Comparison of ENCODE assay signal across 25 cellular contexts in the genomic region with DNA sequence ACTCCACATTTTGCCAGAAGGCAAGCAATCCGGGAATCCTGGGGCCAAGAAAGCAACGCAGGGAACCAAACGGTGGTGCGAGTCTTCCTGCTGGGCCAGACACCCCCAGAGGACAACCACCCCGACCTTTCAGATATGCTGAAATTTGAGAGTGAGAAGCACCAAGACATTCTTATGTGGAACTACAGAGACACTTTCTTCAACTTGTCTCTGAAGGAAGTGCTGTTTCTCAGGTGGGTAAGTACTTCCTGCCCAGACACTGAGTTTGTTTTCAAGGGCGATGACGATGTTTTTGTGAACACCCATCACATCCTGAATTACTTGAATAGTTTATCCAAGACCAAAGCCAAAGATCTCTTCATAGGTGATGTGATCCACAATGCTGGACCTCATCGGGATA. TPM values are rescaled to one million over a fixed set of nuclear protein-coding genes. Genes with fewer than 3 reads are reported as not detected.
A peak's percentile ranks its signal among the peaks of the same experiment; 100 is the strongest.
DNase-seq lines count a peak whose midpoint lies in the region; ATAC-seq, FAIRE-seq and TF ChIP-seq lines count a peak whose summit lies in the region.
"Had no signal": no experiment of that assay in that cellular context is flagged by ENCODE, and none has a peak within 500 bp of the region (broad histone marks: within the 10 kb centered on the region; RNA-seq: fewer than 3 reads in every experiment).

No MANE protein-coding gene starts in this region.

- peak overlapping the region; percentile 51 for H3K27ac Mint-ChIP-seq in activated CD4-positive, alpha-beta T cell treated with anti-CD3 and anti-CD28 coated beads for 36 hours
- peak overlapping the region; percentile 48 to 82 (median 53) for H3K27ac Mint-ChIP-seq in CD4-positive, alpha-beta memory T cell
- peak overlapping the region; percentile 25 for H3K27ac Mint-ChIP-seq in activated CD4-positive, alpha-beta memory T cell treated with anti-CD3 and anti-CD28 coated beads, Interleukin-2, amount 10 ng/mL, durations not matched to agents 7 days and 5 days

- no peaks in the 10 kb centered on the region for H3K9me3 ChIP-seq in CD4-positive, alpha-beta memory T cell (ENCODE audit: control insufficient read depth in 1 of 2, low read length in 2 of 2)
- no peaks in the 10 kb centered on the region for H3K9me3 ChIP-seq in endothelial cell of umbilical vein (replicated peaks; ENCODE audit: control insufficient read depth, insufficient read depth, low read length)
- H3K9me3 ChIP-seq: Peyer's patch had no signal

- H3K36me3 ChIP-seq in CD4-positive, alpha-beta memory T cell (ENCODE audit: insufficient read depth, low read length) = peaks cover 18% of the 10 kb centered on the region
- peaks cover 5 to 9% of the 10 kb centered on the region in 2 experiments for H3K36me3 ChIP-seq in endothelial cell of umbilical vein (ENCODE audit: control insufficient read depth in 2 of 2, extremely low read depth in 1 of 2, insufficient read depth in 2 of 2, low read length in 2 of 2)

- H3K4me3 ChIP-seq in CD4-positive, alpha-beta memory T cell (ENCODE audit: low read length in 2 of 2) = no peak overlapping the region
- no peak overlapping the region for H3K4me3 ChIP-seq in endothelial cell of umbilical vein (replicated peaks in 1 of 3; ENCODE audit: insufficient read depth in 1 of 3, low read depth in 1 of 3, low read length in 3 of 3)
- H3K4me3 ChIP-seq: dorsolateral prefrontal cortex, Peyer's patch, skin epidermis had no signal

- peaks cover 28% of the 10 kb centered on the region for H3K79me2 ChIP-seq in endothelial cell of umbilical vein (ENCODE audit: control insufficient read depth, insufficient read depth, low read length)

- TSS peak; percentile 20 for BruUV-seq in endothelial cell of umbilical vein (replicated peaks; lab: Mats Ljungman, UMichigan)

- no peak for DNase-seq in activated CD4-positive, alpha-beta T cell treated with anti-CD3 and anti-CD28 coated beads for 36 hours
- DNase-seq in activated CD4-positive, alpha-beta T cell treated with anti-CD3 and anti-CD28 coated beads for 4 hours = no peak
- peak in 2 of 5 donors; percentile 17 to 20 for DNase-seq in CD4-positive, alpha-beta memory T cell
- DNase-seq in activated CD4-positive, alpha-beta memory T cell treated with anti-CD3 and anti-CD28 coated beads, Interleukin-2, amount 10 ng/mL, durations not matched to agents 7 days and 5 days = no peak
- DNase-seq in endothelial cell of umbilical vein (ENCODE audit: low read depth, low spot score) (no peak), omental fat pad (ENCODE audit: low spot score) (no peak), A172 (ENCODE audit: low spot score) (no peak)
- DNase-seq: activated CD4-positive, alpha-beta T cell treated with anti-CD3 and anti-CD28 coated beads for 1 hour; activated T-cell treated with anti-CD3 and anti-CD28 coated beads for 4 hours; cerebellar nuclear complex; DMS153; dorsolateral prefrontal cortex; H7; Kasumi-1; left cardiac atrium; mammary epithelial cell; NCI-H1048; NCI-H1694 treated with DMSO at 0.1 percent for 48 hours; NCI-H524 treated with DMSO at 0.1 percent for 48 hours; nucleus accumbens; Peyer's patch; stimulated activated CD4-positive, alpha-beta T cell treated with anti-CD3 and anti-CD28 coated beads, Interleukin-1b, Interleukin-23, amount 100 ng/mL, for 48 hours had no signal

- CTCF ChIA-PET in activated CD4-positive, alpha-beta T cell treated with anti-CD3 and anti-CD28 coated beads for 36 hours (lab: Charles Lee) = interaction anchor here (0.6 kb wide), 1 partner anchor 939 kb away, joined by 3 read pairs; no protein-coding TSS in a partner anchor
- CTCF ChIA-PET in CD4-positive, alpha-beta memory T cell (lab: Charles Lee; ENCODE audit: partially characterized antibody) = no interaction called here
- CTCF ChIA-PET in activated CD4-positive, alpha-beta memory T cell treated with anti-CD3 and anti-CD28 coated beads, Interleukin-2, amount 10 ng/mL, durations not matched to agents 7 days and 5 days (lab: Charles Lee) = no interaction called here
- CTCF ChIA-PET in endothelial cell of umbilical vein (lab: Charles Lee) = no interaction called here

- no peak for TF ChIP-seq POLR2A in endothelial cell of umbilical vein (IDR thresholded peaks at IDR 0.05; ENCODE audit: low read depth, low read length)

- peaks cover 10% of the 10 kb centered on the region for H3K9me3 Mint-ChIP-seq in activated CD4-positive, alpha-beta T cell treated with anti-CD3 and anti-CD28 coated beads for 36 hours (ENCODE audit: low read depth)
- H3K9me3 Mint-ChIP-seq in CD4-positive, alpha-beta memory T cell = peaks cover 0 to 7% (median 0%) of the 10 kb centered on the region in 8 donors
- H3K9me3 Mint-ChIP-seq in activated CD4-positive, alpha-beta memory T cell treated with anti-CD3 and anti-CD28 coated beads, Interleukin-2, amount 10 ng/mL, durations not matched to agents 7 days and 5 days = peaks cover 24% of the 10 kb centered on the region

- H4K20me1 ChIP-seq in endothelial cell of umbilical vein (replicated peaks; ENCODE audit: control insufficient read depth, extremely low read depth, insufficient read depth, low read length) = no peaks in the 10 kb centered on the region

- peaks cover 62% of the 10 kb centered on the region for H3K4me1 Mint-ChIP-seq in activated CD4-positive, alpha-beta T cell treated with anti-CD3 and anti-CD28 coated beads for 36 hours
- H3K4me1 Mint-ChIP-seq in CD4-positive, alpha-beta memory T cell = peaks cover 44 to 59% (median 53%) of the 10 kb centered on the region in 4 donors
- peaks cover 49% of the 10 kb centered on the region for H3K4me1 Mint-ChIP-seq in activated CD4-positive, alpha-beta memory T cell treated with anti-CD3 and anti-CD28 coated beads, Interleukin-2, amount 10 ng/mL, durations not matched to agents 7 days and 5 days

- H3K4me2 ChIP-seq in endothelial cell of umbilical vein (ENCODE audit: insufficient read depth, low read length) = no peak overlapping the region

- H3K27me3 ChIP-seq in CD4-positive, alpha-beta memory T cell (ENCODE audit: insufficient read depth, low read length) = no peaks in the 10 kb centered on the region
- no peaks in the 10 kb centered on the region for H3K27me3 ChIP-seq in endothelial cell of umbilical vein (ENCODE audit: control insufficient read depth in 2 of 2, insufficient read depth in 2 of 2, low read length in 2 of 2)
- H3K27me3 ChIP-seq: dorsolateral prefrontal cortex, Peyer's patch had no signal

- POLR2A ChIA-PET in activated CD4-positive, alpha-beta T cell treated with anti-CD3 and anti-CD28 coated beads for 36 hours (lab: Charles Lee) = no interaction called here
- POLR2A ChIA-PET in CD4-positive, alpha-beta memory T cell (lab: Charles Lee; ENCODE audit: partially characterized antibody) = no interaction called here
- POLR2A ChIA-PET in activated CD4-positive, alpha-beta memory T cell treated with anti-CD3 and anti-CD28 coated beads, Interleukin-2, amount 10 ng/mL, durations not matched to agents 7 days and 5 days (lab: Charles Lee) = no interaction called here
- POLR2A ChIA-PET in endothelial cell of umbilical vein (lab: Charles Lee) = no interaction called here

- no peak for ATAC-seq in activated CD4-positive, alpha-beta T cell treated with anti-CD3 and anti-CD28 coated beads for 36 hours
- ATAC-seq in GM21825 (IDR thresholded peaks at IDR 0.05; ENCODE audit: unreplicated experiment) (no peak), omental fat pad (ENCODE audit: low FRiP score) (no peak)
- ATAC-seq: left cardiac atrium had no signal

- no peaks in the 10 kb centered on the region for H3K9me1 ChIP-seq in endothelial cell of umbilical vein (replicated peaks; ENCODE audit: control insufficient read depth, extremely low read depth, insufficient read depth, low read length)

- H3K9ac ChIP-seq in endothelial cell of umbilical vein (replicated peaks; ENCODE audit: extremely low read depth, insufficient read depth, low read length) = no peak overlapping the region

- dilution Hi-C loops in endothelial cell of umbilical vein (cut with MboI; ENCODE audit: extremely low pct_ligation_motif_present, low sequenced_read_pairs) = no loop called here

- no peak for FAIRE-seq in endothelial cell of umbilical vein (lab: Jason Lieb, UNC)

- no peaks in the 10 kb centered on the region for H3K27me3 Mint-ChIP-seq in activated CD4-positive, alpha-beta T cell treated with anti-CD3 and anti-CD28 coated beads for 36 hours
- no peaks in the 10 kb centered on the region for H3K27me3 Mint-ChIP-seq in CD4-positive, alpha-beta memory T cell
- H3K27me3 Mint-ChIP-seq in activated CD4-positive, alpha-beta memory T cell treated with anti-CD3 and anti-CD28 coated beads, Interleukin-2, amount 10 ng/mL, durations not matched to agents 7 days and 5 days = no peaks in the 10 kb centered on the region

- H2AFZ ChIP-seq in endothelial cell of umbilical vein (ENCODE audit: low read depth, low read length) = no peak overlapping the region

- TF ChIP-seq CTCF in endothelial cell of umbilical vein (IDR thresholded peaks at IDR 0.05; ENCODE audit: extremely low read depth in 1 of 2, insufficient read depth in 1 of 2, low read depth in 1 of 2, low read length in 2 of 2) = no peak
- no peak for TF ChIP-seq CTCF in omental fat pad (IDR thresholded peaks at IDR 0.05)

- H3K4me3 Mint-ChIP-seq in activated CD4-positive, alpha-beta T cell treated with anti-CD3 and anti-CD28 coated beads for 36 hours = no peak overlapping the region
- peak overlapping the region in 5 of 8 donors; percentile 6 to 67 (median 18) for H3K4me3 Mint-ChIP-seq in CD4-positive, alpha-beta memory T cell
- H3K4me3 Mint-ChIP-seq in activated CD4-positive, alpha-beta memory T cell treated with anti-CD3 and anti-CD28 coated beads, Interleukin-2, amount 10 ng/mL, durations not matched to agents 7 days and 5 days = no peak overlapping the region

- H3K27ac ChIP-seq in CD4-positive, alpha-beta memory T cell (ENCODE audit: low read depth, low read length) = no peak overlapping the region
- no peak overlapping the region for H3K27ac ChIP-seq in endothelial cell of umbilical vein (ENCODE audit: insufficient read depth, low read depth, low read length)
- H3K27ac ChIP-seq: 22Rv1 had no signal

- peaks cover 55% of the 10 kb centered on the region for H3K4me1 ChIP-seq in CD4-positive, alpha-beta memory T cell (ENCODE audit: insufficient read depth, low read length)
- peaks cover 25% of the 10 kb centered on the region for H3K4me1 ChIP-seq in endothelial cell of umbilical vein (ENCODE audit: control insufficient read depth, extremely low read depth, insufficient read depth, low read length)

- intact Hi-C loops in activated CD4-positive, alpha-beta T cell treated with anti-CD3 and anti-CD28 coated beads for 36 hours (cut with DNase I, micrococcal nuclease) = no loop called here
- intact Hi-C loops in CD4-positive, alpha-beta memory T cell (cut with micrococcal nuclease) = no loop called here
- intact Hi-C loops in endothelial cell of umbilical vein (cut with micrococcal nuclease) = no loop called here

- H3K36me3 Mint-ChIP-seq in activated CD4-positive, alpha-beta T cell treated with anti-CD3 and anti-CD28 coated beads for 36 hours (ENCODE audit: low read depth) = peaks cover 73% of the 10 kb centered on the region
- peaks cover 50 to 56% of the 10 kb centered on the region in 2 donors for H3K36me3 Mint-ChIP-seq in CD4-positive, alpha-beta memory T cell
- peaks cover 74% of the 10 kb centered on the region for H3K36me3 Mint-ChIP-seq in activated CD4-positive, alpha-beta memory T cell treated with anti-CD3 and anti-CD28 coated beads, Interleukin-2, amount 10 ng/mL, durations not matched to agents 7 days and 5 days (ENCODE audit: low read depth)

RNA-seq across cellular contexts. Expression of gene B3GNT2, which starts 26.8 kb away (rescaled TPM):
- total RNA-seq in activated CD4-positive, alpha-beta T cell treated with anti-CD3 and anti-CD28 coated beads for 36 hours = 10 to 100 TPM; 28.6 to 31.7 TPM
- 10 to 100 TPM; 18.3 to 18.8 TPM for total RNA-seq in CD4-positive, alpha-beta memory T cell
- 10 to 100 TPM; 29.8 to 55.7 TPM for polyA plus RNA-seq in CD4-positive, alpha-beta memory T cell
- 10 to 100 TPM; 28.3 to 29.1 TPM for total RNA-seq in activated CD4-positive, alpha-beta memory T cell treated with anti-CD3 and anti-CD28 coated beads, Interleukin-2, amount 10 ng/mL, durations not matched to agents 7 days and 5 days
- total RNA-seq in endothelial cell of umbilical vein = 17.8 and 21.2 TPM in 2 replicates
- 7.6 and 9.5 TPM in 2 replicates for polyA plus RNA-seq in endothelial cell of umbilical vein
- 9.8 and 10.0 TPM in 2 replicates for polyA plus RNA-seq in endothelial cell of umbilical vein (2011; cell fraction: cytosol; rRNA removed)
- polyA plus RNA-seq in endothelial cell of umbilical vein (2011; cell fraction: nucleus; rRNA removed) = 8.3 and 10.6 TPM in 2 replicates
- 12.5 and 13.6 TPM in 2 replicates for polyA plus RNA-seq in endothelial cell of umbilical vein (2012)
- polyA minus RNA-seq in endothelial cell of umbilical vein = 21.1 and 21.6 TPM in 2 replicates
- polyA minus RNA-seq in endothelial cell of umbilical vein (2011; cell fraction: cytosol; rRNA and poly(A)+ RNA removed) = 5.3 TPM
- polyA minus RNA-seq in endothelial cell of umbilical vein (2011; cell fraction: nucleus; rRNA and poly(A)+ RNA removed) = 10.3 and 18.5 TPM in 2 replicates
- 10 to 100 TPM; 16.6 to 29.4 (median 24.0) TPM for total RNA-seq in omental fat pad
- 37.8 and 42.0 TPM in 2 replicates for total RNA-seq in A172 (2014; rRNA removed; shearing (Covaris generic))

Comparison
In these comparisons a context has a peak if more than half of its experiments do, and no peak if none do; other contexts are left out.
1. H3K4me3 Mint-ChIP-seq: peak in CD4-positive, alpha-beta memory T cell (5 of 8); none in activated CD4-positive, alpha-beta T cell treated with anti-CD3 and anti-CD28 coated beads for 36 hours (single experiment) and activated CD4-positive, alpha-beta memory T cell treated with anti-CD3 and anti-CD28 coated beads, Interleukin-2, amount 10 ng/mL, durations not matched to agents 7 days and 5 days (single experiment).
2. Peak in every context shown above with its lines, with median percentiles within 50 percentile points of each other: H3K27ac Mint-ChIP-seq.